In the genomic region with DNA sequence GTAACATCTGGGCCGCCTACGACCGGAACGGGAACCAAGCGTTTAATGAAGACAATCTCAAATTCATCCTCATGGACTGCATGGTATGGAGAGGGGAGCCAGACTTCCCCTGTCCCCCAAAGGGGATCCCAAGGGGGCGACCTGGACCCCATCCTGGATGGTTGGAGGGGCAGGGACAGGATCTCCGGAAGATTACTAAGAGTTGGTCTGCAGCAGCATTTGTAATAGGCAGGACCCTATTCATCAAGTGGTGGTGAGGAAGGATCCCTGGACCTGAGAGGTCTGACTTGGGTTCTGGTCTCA, we compare ENCODE assay signal across 8 cellular contexts. TPM values are rescaled to one million over a fixed set of nuclear protein-coding genes. Genes with fewer than 3 reads are reported as not detected.
DNase-seq lines count a peak whose midpoint lies in the region; ATAC-seq and TF ChIP-seq lines count a peak whose summit lies in the region.

No MANE protein-coding gene starts in this region.

- peak overlapping the region; percentile 75 for H3K14ac ChIP-seq in trophoblast cell (ENCODE audit: low read length)

- no peaks in the 10 kb centered on the region for H3K9me3 ChIP-seq in esophagus muscularis mucosa
- H3K9me3 ChIP-seq in trophoblast cell (ENCODE audit: insufficient read depth, low read depth, low read length), result no peaks in the 10 kb centered on the region

- CTCF ChIA-PET in Calu3 (lab: Charles Lee), result no interaction called here
- CTCF ChIA-PET in RWPE1 (lab: Yijun Ruan, JAX), result interaction anchor here (0.6 kb wide), 1 partner anchor 36 kb away, joined by 5 read pairs; no protein-coding TSS in a partner anchor

- H3K4ac ChIP-seq in trophoblast cell (ENCODE audit: low read depth, low read length), result peak overlapping the region; percentile 75

- H2BK5ac ChIP-seq in trophoblast cell (ENCODE audit: low read depth, low read length, poor library complexity), result peak overlapping the region; percentile 37

- H3K9me3 Mint-ChIP-seq in Calu3 (ENCODE audit: low read depth, unreplicated experiment), result no peaks in the 10 kb centered on the region

- no peak for ATAC-seq in GM21515 (IDR thresholded peaks at IDR 0.05; ENCODE audit: unreplicated experiment)
- no peak for ATAC-seq in HG03095 (IDR thresholded peaks at IDR 0.05; ENCODE audit: unreplicated experiment)

- peaks cover 21 to 32% (median 31%) of the 10 kb centered on the region in 4 donors for H3K4me1 ChIP-seq in esophagus muscularis mucosa
- H3K4me1 ChIP-seq in trophoblast cell (ENCODE audit: control insufficient read depth in 1 of 2, insufficient read depth in 2 of 2, low read length in 2 of 2), result peaks cover 4 to 5% of the 10 kb centered on the region in 2 experiments

- no peaks in the 10 kb centered on the region for H3K27me3 Mint-ChIP-seq in Calu3 (ENCODE audit: unreplicated experiment)

- H3K4me3 ChIP-seq in esophagus muscularis mucosa, result peak overlapping the region; percentile 70 to 100 (median 93)
- peak overlapping the region; percentile 94 for H3K4me3 ChIP-seq in trophoblast cell (ENCODE audit: low read depth, low read length)

- peak overlapping the region; percentile 17 for H3K27ac Mint-ChIP-seq in Calu3 (ENCODE audit: unreplicated experiment)

- H4K8ac ChIP-seq in trophoblast cell (ENCODE audit: low read depth, low read length), result peak overlapping the region; percentile 96

- no peak for TF ChIP-seq EP300 in esophagus muscularis mucosa (IDR thresholded peaks at IDR 0.05)

- peak overlapping the region; percentile 92 for H2AFZ ChIP-seq in trophoblast cell (ENCODE audit: insufficient read depth, low read length, poor library complexity)

- H2BK120ac ChIP-seq in trophoblast cell (ENCODE audit: insufficient read depth, low read length, poor library complexity), result peak overlapping the region; percentile 33

- peak overlapping the region; percentile 81 for H3K4me2 ChIP-seq in trophoblast cell (ENCODE audit: low read length)

- H2AK5ac ChIP-seq in trophoblast cell (ENCODE audit: low read length), result peak overlapping the region; percentile 77

- POLR2A ChIA-PET in RWPE1 (lab: Yijun Ruan, JAX; ENCODE audit: low non-redundant PET), result no interaction called here

- TF ChIP-seq POLR2A in esophagus muscularis mucosa (IDR thresholded peaks at IDR 0.05; ENCODE audit: low read depth), result no peak

- peak overlapping the region; percentile 63 for H4K12ac ChIP-seq in trophoblast cell (ENCODE audit: low read depth, low read length)

- H2BK12ac ChIP-seq in trophoblast cell (ENCODE audit: low read length), result no peak overlapping the region

- peak overlapping the region; percentile 89 for H3K18ac ChIP-seq in trophoblast cell (ENCODE audit: low read length)

- peaks cover 68% of the 10 kb centered on the region for H3K36me3 Mint-ChIP-seq in Calu3 (ENCODE audit: insufficient read depth, unreplicated experiment)

- H3K79me1 ChIP-seq in trophoblast cell (ENCODE audit: low read length), result peaks cover 18% of the 10 kb centered on the region

- BruUV-seq in Calu3 (replicated peaks; lab: Mats Ljungman, UMichigan), result no TSS peak

- peaks cover 33% of the 10 kb centered on the region for H3K4me1 Mint-ChIP-seq in Calu3 (ENCODE audit: low read depth, unreplicated experiment)

- peaks cover 13% of the 10 kb centered on the region for H3K79me2 ChIP-seq in trophoblast cell (ENCODE audit: control insufficient read depth, insufficient read depth, low read length, poor library complexity)

- H3K27ac ChIP-seq in RWPE1, result peak overlapping the region; percentile 96
- H3K27ac ChIP-seq in esophagus muscularis mucosa (replicated peaks in 1 of 4), result peak overlapping the region; percentile 91 to 96 (median 94)
- H3K27ac ChIP-seq in trophoblast cell (ENCODE audit: low read depth, low read length), result no peak overlapping the region

- TF ChIP-seq CTCF in Calu3 (IDR thresholded peaks at IDR 0.05; ENCODE audit: unreplicated experiment), result no peak
- no peak for TF ChIP-seq CTCF in RWPE1 (conservative IDR thresholded peaks at IDR 0.05; ENCODE audit: low read depth)
- no peak for TF ChIP-seq CTCF in esophagus muscularis mucosa (IDR thresholded peaks at IDR 0.05)

- peaks cover 6 to 39% (median 21%) of the 10 kb centered on the region in 4 donors for H3K36me3 ChIP-seq in esophagus muscularis mucosa
- H3K36me3 ChIP-seq in trophoblast cell (ENCODE audit: control insufficient read depth in 1 of 2, insufficient read depth in 2 of 2, low read length in 2 of 2), result peaks cover 8 to 9% of the 10 kb centered on the region in 2 experiments

- peak overlapping the region; percentile 99 for H3K4me3 Mint-ChIP-seq in Calu3 (ENCODE audit: low read depth, unreplicated experiment)

- H3K27me3 ChIP-seq in esophagus muscularis mucosa (no peaks in the 10 kb centered on the region), trophoblast cell (ENCODE audit: insufficient read depth, low read length) (no peaks in the 10 kb centered on the region)

- intact Hi-C loops in Calu3 (cut with micrococcal nuclease; ENCODE audit: unreplicated experiment), result no loop called here
- intact Hi-C loops in esophagus muscularis mucosa (cut with DNase I), result no loop called here

- WGBS in esophagus muscularis mucosa, result 0% methylated on average over 1 of the region's 7 CpGs
- WGBS in trophoblast cell (ENCODE audit: extremely low coverage, insufficient coverage, insufficient read length), result no CpG with 5 or more reads among the region's 7 CpGs

- DNase-seq in Calu3, result no peak
- DNase-seq in RWPE1 (ENCODE audit: low spot score), result no peak
- DNase-seq in esophagus muscularis mucosa (ENCODE audit: extremely low spot score), result no peak
- DNase-seq in trophoblast cell, result no peak
- DNase-seq in stimulated activated CD4-positive, alpha-beta T cell treated with anti-CD3 and anti-CD28 coated beads, Interleukin-4, amount 100 ng/mL, for 1 hour, result no peak
- DNase-seq in cortex of kidney (lab: John Stamatoyannopoulos, UW), result no peak

- H4K91ac ChIP-seq in trophoblast cell (ENCODE audit: low read depth, low read length), result peak overlapping the region; percentile 62

- peak overlapping the region; percentile 84 for H3K9ac ChIP-seq in trophoblast cell (ENCODE audit: low read length)

- no peak overlapping the region for H3K23ac ChIP-seq in trophoblast cell (ENCODE audit: low read length)

RNA-seq across cellular contexts. Expression of gene LAMTOR2, which starts 0.7 kb away (rescaled TPM):
- total RNA-seq in Calu3 (2022) (69.8 and 69.9 TPM in 2 replicates), esophagus muscularis mucosa (100 to 1,000 TPM in 1 of 4 donors, 10 to 100 TPM in 3; 59.3 to 106 (median 75.5) TPM)
- polyA plus RNA-seq in trophoblast cell (2013), result 71.8 and 76.8 TPM in 2 replicates

RNA-seq across cellular contexts. Expression of gene UBQLN4, which starts 1.7 kb away (rescaled TPM):
- total RNA-seq in Calu3 (2022) (60.0 and 77.3 TPM in 2 replicates), esophagus muscularis mucosa (10 to 100 TPM; 17.4 to 33.3 (median 26.0) TPM)
- polyA plus RNA-seq in trophoblast cell (2013), result 44.6 and 45.7 TPM in 2 replicates

RNA-seq across cellular contexts. Expression of gene RAB25, which starts 5.7 kb away (rescaled TPM):
- total RNA-seq in Calu3 (2022) (182 and 189 TPM in 2 replicates), esophagus muscularis mucosa (not detected)
- polyA plus RNA-seq in trophoblast cell (2013), result 92.3 and 94.0 TPM in 2 replicates

RNA-seq across cellular contexts. Expression of gene MEX3A, which starts 27.0 kb away (rescaled TPM):
- total RNA-seq in Calu3 (2022) (3.3 and 5.0 TPM in 2 replicates), esophagus muscularis mucosa (1 to 10 TPM in 1 of 4 donors, under 1 TPM in 3; under 0.01 to 1.6 (median 0.66) TPM)
- polyA plus RNA-seq in trophoblast cell (2013), result 38.9 and 40.4 TPM in 2 replicates

RNA-seq across cellular contexts. Expression of gene SSR2, which starts 34.5 kb away (rescaled TPM):
- 215 and 246 TPM in 2 replicates for total RNA-seq in Calu3 (2022)
- 100 to 1,000 TPM; 118 to 229 (median 137) TPM for total RNA-seq in esophagus muscularis mucosa
- 723 and 747 TPM in 2 replicates for polyA plus RNA-seq in trophoblast cell (2013)

Comparison
In these comparisons a context has a peak if more than half of its experiments do, and no peak if none do; other contexts are left out.
1. RNA of gene RAB25, which starts 5.7 kb away (total RNA-seq): 182 to 189 TPM in Calu3; not detected in esophagus muscularis mucosa; every median in the first group is over 100 times any median in the second.